ENCODE assay signal across 23 cellular contexts in genomic region chr3:127377801-127378442, GRCh38.
"Had no signal": no experiment of that assay in that cellular context is flagged by ENCODE, and none has a peak within 500 bp of the region (broad histone marks: within the 10 kb centered on the region; RNA-seq: fewer than 3 reads in every experiment).

No MANE protein-coding gene starts in this region.

- H3K9me2 ChIP-seq: SK-N-SH had no signal

- H3K27ac ChIP-seq: ascending aorta, body of pancreas, VCaP had no signal

- H3K4me1 ChIP-seq: ascending aorta, body of pancreas had no signal

- H3K4me3 Mint-ChIP-seq: activated CD4-positive, alpha-beta memory T cell treated with anti-CD3 and anti-CD28 coated beads, Interleukin-2, amount 10 ng/mL, durations not matched to agents 7 days and 5 days; activated CD4-positive, alpha-beta T cell treated with anti-CD3 and anti-CD28 coated beads, Interleukin-2, amount 10 ng/mL, durations not matched to agents 7 days and 5 days; activated naive CD8-positive, alpha-beta T cell treated with anti-CD3 and anti-CD28 coated beads, Interleukin-2, amount 50 U/mL, for 24 hours had no signal

- DNase-seq: activated CD4-positive, alpha-beta memory T cell treated with anti-CD3 and anti-CD28 coated beads, Interleukin-2, amount 10 ng/mL, durations not matched to agents 7 days and 5 days; activated CD4-positive, alpha-beta T cell treated with anti-CD3 and anti-CD28 coated beads, Interleukin-2, amount 10 ng/mL, durations not matched to agents 7 days and 5 days; activated CD4-positive, CD25-positive, alpha-beta regulatory T cell; activated CD8-positive, alpha-beta memory T cell treated with anti-CD3 and anti-CD28 coated beads, Interleukin-2, amount 50 U/mL, for 4 hours; activated effector memory CD4-positive, alpha-beta T cell treated with Interleukin-2 at 50 U/mL for 16 hours; activated naive CD4-positive, alpha-beta T cell treated with Interleukin-2 at 50 U/mL for 16 hours; activated naive CD8-positive, alpha-beta T cell treated with anti-CD3 and anti-CD28 coated beads, Interleukin-2, amount 50 U/mL, for 24 hours; activated T-cell treated with anti-CD3 and anti-CD28 coated beads, Interleukin-2, amount 50 U/mL, for 1 hour; amniotic stem cell; body of pancreas; Kasumi-1; NCI-H1436 treated with DMSO at 0.1 percent for 48 hours; NCI-H187; NCI-H446; NCI-H524 treated with DMSO at 0.1 percent for 48 hours; NCI-H748 treated with DMSO at 0.1 percent for 48 hours; SK-N-SH; T-helper 1 cell had no signal

- H3K9ac ChIP-seq: SK-N-SH had no signal

- H3K27me3 ChIP-seq: ascending aorta, body of pancreas had no signal

- H3K27ac Mint-ChIP-seq: activated CD4-positive, alpha-beta memory T cell treated with anti-CD3 and anti-CD28 coated beads, Interleukin-2, amount 10 ng/mL, durations not matched to agents 7 days and 5 days; activated CD4-positive, alpha-beta T cell treated with anti-CD3 and anti-CD28 coated beads, Interleukin-2, amount 10 ng/mL, durations not matched to agents 7 days and 5 days; activated naive CD4-positive, alpha-beta T cell treated with anti-CD3 and anti-CD28 coated beads, Interleukin-2, amount 50 U/mL, for 72 hours; activated naive CD8-positive, alpha-beta T cell treated with anti-CD3 and anti-CD28 coated beads, Interleukin-2, amount 50 U/mL, for 24 hours had no signal

- H3K36me3 ChIP-seq: ascending aorta had no signal

- H3K4me1 Mint-ChIP-seq: activated CD4-positive, alpha-beta memory T cell treated with anti-CD3 and anti-CD28 coated beads, Interleukin-2, amount 10 ng/mL, durations not matched to agents 7 days and 5 days; activated CD4-positive, alpha-beta T cell treated with anti-CD3 and anti-CD28 coated beads, Interleukin-2, amount 10 ng/mL, durations not matched to agents 7 days and 5 days; activated naive CD8-positive, alpha-beta T cell treated with anti-CD3 and anti-CD28 coated beads, Interleukin-2, amount 50 U/mL, for 24 hours had no signal

- H3K4me3 ChIP-seq: ascending aorta, body of pancreas, K562 had no signal

- H3K4me2 ChIP-seq: SK-N-SH had no signal

- FAIRE-seq: bronchial epithelial cell, K562 had no signal

- H3K9me3 Mint-ChIP-seq: activated CD4-positive, alpha-beta memory T cell treated with anti-CD3 and anti-CD28 coated beads, Interleukin-2, amount 10 ng/mL, durations not matched to agents 7 days and 5 days had no signal
